ENCODE assay signal across 9 cellular contexts in genomic region chr1:36088265-36088576, GRCh38. TPM values are rescaled to one million over a fixed set of nuclear protein-coding genes. Genes with fewer than 3 reads are reported as not detected.
DNase-seq lines count a peak whose midpoint lies in the region; ATAC-seq and TF ChIP-seq lines count a peak whose summit lies in the region.
"Had no signal": no experiment of that assay in that cellular context is flagged by ENCODE, and none has a peak within 500 bp of the region (broad histone marks: within the 10 kb centered on the region; RNA-seq: fewer than 3 reads in every experiment).

No MANE protein-coding gene starts in this region.

- H3K27me3 ChIP-seq in RWPE2 (ENCODE audit: insufficient read depth, poor library complexity, severe bottlenecking) = no peaks in the 10 kb centered on the region
- H3K27me3 ChIP-seq in skeletal muscle tissue (ENCODE audit: control insufficient read depth in 3 of 3, insufficient read depth in 3 of 3, low read length in 3 of 3) = peaks cover 6 to 40% (median 34%) of the 10 kb centered on the region in 3 donors

- DNase-seq in RWPE2 (ENCODE audit: low spot score) (no peak), foreskin fibroblast (no peak), DMS 273 treated with DMSO at 0.1 percent for 48 hours (lab: John Stamatoyannopoulos, UW) (no peak), amniotic stem cell (lab: John Stamatoyannopoulos, UW) (no peak), AG20443 (ENCODE audit: low spot score) (no peak)
- DNase-seq in stimulated activated CD8-positive, alpha-beta memory T cell treated with anti-CD3 and anti-CD28 coated beads, Interleukin-4, amount 100 ng/mL, for 48 hours = no peak

- H3K4me3 ChIP-seq in RWPE2 (ENCODE audit: severe bottlenecking) (peak overlapping the region; percentile 65), foreskin fibroblast (ENCODE audit: low read depth in 1 of 2, low read length in 2 of 2) (peak overlapping the region; percentile 90 to 95), skeletal muscle tissue (ENCODE audit: low read length in 3 of 3) (peak overlapping the region; percentile 88 to 94 (median 94))

- no peak for TF ChIP-seq CTCF in RWPE2 (IDR thresholded peaks at IDR 0.05; ENCODE audit: poor library complexity, severe bottlenecking)
- TF ChIP-seq CTCF in foreskin fibroblast (IDR thresholded peaks at IDR 0.05; ENCODE audit: low read depth, low read length) = no peak

- H3K9me3 ChIP-seq in RWPE2 (ENCODE audit: severe bottlenecking) (no peaks in the 10 kb centered on the region), skeletal muscle tissue (ENCODE audit: control insufficient read depth in 3 of 3, low read length in 3 of 3) (no peaks in the 10 kb centered on the region)

- H3K4me1 ChIP-seq in RWPE2 (ENCODE audit: insufficient read depth, poor library complexity, severe bottlenecking) (no peaks in the 10 kb centered on the region), skeletal muscle tissue (ENCODE audit: control insufficient read depth in 3 of 3, insufficient read depth in 3 of 3, low read length in 3 of 3) (peaks cover 27 to 49% (median 28%) of the 10 kb centered on the region in 3 donors)

- ATAC-seq in GM19452 (IDR thresholded peaks at IDR 0.05; ENCODE audit: unreplicated experiment) (peak; percentile 13), RWPE2 (ENCODE audit: low read depth) (no peak)

- H3K9ac ChIP-seq in skeletal muscle tissue (ENCODE audit: low read depth in 1 of 3, low read length in 3 of 3) = peak overlapping the region; percentile 74 to 91 (median 83)

- H3K36me3 ChIP-seq in RWPE2 (ENCODE audit: low read depth) = peaks cover 24% of the 10 kb centered on the region
- peaks cover 21 to 24% (median 23%) of the 10 kb centered on the region in 3 donors for H3K36me3 ChIP-seq in skeletal muscle tissue (ENCODE audit: control insufficient read depth in 3 of 3, insufficient read depth in 3 of 3, low read length in 3 of 3)

- H3K27ac ChIP-seq in RWPE2 (ENCODE audit: poor library complexity, severe bottlenecking) = peak overlapping the region; percentile 50
- H3K27ac ChIP-seq in skeletal muscle tissue (ENCODE audit: low read depth, low read length) = peak overlapping the region; percentile 77

RNA-seq across cellular contexts. Expression of gene ADPRS, which starts 0.5 kb away (rescaled TPM):
- total RNA-seq in skeletal muscle tissue = 21.4 TPM

RNA-seq across cellular contexts. Expression of gene TEKT2, which starts 4.3 kb away (rescaled TPM):
- total RNA-seq in skeletal muscle tissue = 2.1 TPM
- total RNA-seq: T-helper 2 cell treated with Interferon-gamma antibody and Interleukin-4, amounts not matched to agents 100 ng/mL and 5 ng/mL, for 36 hours had no signal

RNA-seq across cellular contexts. Expression of gene COL8A2, which starts 36.8 kb away (rescaled TPM):
- 11.0 TPM for total RNA-seq in skeletal muscle tissue
- total RNA-seq: T-helper 2 cell treated with Interferon-gamma antibody and Interleukin-4, amounts not matched to agents 100 ng/mL and 5 ng/mL, for 36 hours had no signal
